ENCODE assay signal across 1 cellular context in the genomic region with DNA sequence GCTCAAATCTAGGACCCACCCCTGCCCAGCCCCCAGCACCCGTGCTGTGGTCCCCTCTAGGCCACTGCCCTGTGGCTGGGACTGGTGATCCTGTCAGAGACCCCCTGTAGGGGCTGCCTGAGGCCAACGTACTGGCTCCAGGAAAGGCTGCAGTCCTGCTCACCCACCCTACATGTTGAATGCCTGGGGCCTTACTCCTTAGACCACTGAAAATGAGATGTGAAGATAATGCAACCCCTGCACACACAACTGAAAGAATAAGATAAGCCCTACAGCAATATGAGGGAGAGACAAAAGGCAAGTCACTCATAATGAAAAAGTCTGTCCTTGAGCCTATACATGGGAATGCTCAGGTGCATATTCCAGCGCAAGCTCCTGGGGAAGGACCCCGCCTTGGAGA.
TF ChIP-seq lines count a peak whose summit lies in the region.

No MANE protein-coding gene starts in this region.

TF ChIP-seq in K562, 482 proteins besides CTCF, POLR2A, EP300 and RAD21:
- 0 out of 2 replicates have a peak, but pooled peaks have one; percentile 28 for TF ChIP-seq DPF2 (IDR thresholded peaks at IDR 0.05)
- no peak for TF ChIP-seq ZNF561 (CRISPR knock-in tag; conservative IDR thresholded peaks at IDR 0.05)
- no peak for TF ChIP-seq CHCHD3 (CRISPR knock-in tag; IDR thresholded peaks at IDR 0.05)
- TF ChIP-seq CBFA2T2 (conservative IDR thresholded peaks at IDR 0.05) = 0 out of 2 replicates have a peak, but pooled peaks have one; percentile 15
- peak; percentile 38; the same call in 1 of the 2 replicates for TF ChIP-seq TEAD4 (IDR thresholded peaks at IDR 0.05; ENCODE audit: low read length)
- TF ChIP-seq TEAD4 (CRISPR knock-in tag; IDR thresholded peaks at IDR 0.05; ENCODE audit: borderline replicate concordance) = no peak
- no peak for TF ChIP-seq CSDE1 (IDR thresholded peaks at IDR 0.05)
- no peak for TF ChIP-seq JUND (IDR thresholded peaks at IDR 0.05; ENCODE audit: borderline replicate concordance, low read depth, low read length)
- no peak for TF ChIP-seq JUND (tag; IDR thresholded peaks at IDR 0.05; ENCODE audit: borderline replicate concordance, low read depth, low read length)
- no peak for TF ChIP-seq THRAP3 (IDR thresholded peaks at IDR 0.05; ENCODE audit: borderline replicate concordance)
- TF ChIP-seq THAP7 (CRISPR knock-in tag; IDR thresholded peaks at IDR 0.05) = no peak
- TF ChIP-seq TAL1 (IDR thresholded peaks at IDR 0.05) = peak; percentile 38; the same call in 1 of the 2 replicates
- no peak for TF ChIP-seq CHD2 (IDR thresholded peaks at IDR 0.05; ENCODE audit: low read depth, low read length)
- TF ChIP-seq HDAC3 (IDR thresholded peaks at IDR 0.05; ENCODE audit: borderline replicate concordance, partially characterized antibody) = no peak
- TF ChIP-seq KAT2B (IDR thresholded peaks at IDR 0.05; ENCODE audit: low read depth, low read length) = no peak
- no peak for TF ChIP-seq ZNF24 (IDR thresholded peaks at IDR 0.05)
- no peak for TF ChIP-seq TCF3 (CRISPR knock-in tag; IDR thresholded peaks at IDR 0.05)
- TF ChIP-seq ZBTB11 (CRISPR knock-in tag; IDR thresholded peaks at IDR 0.05) = no peak
- no peak for TF ChIP-seq RBM14 (IDR thresholded peaks at IDR 0.05; ENCODE audit: borderline replicate concordance, insufficient read depth, low read depth, low read length)
- no peak for TF ChIP-seq RCOR1 (IDR thresholded peaks at IDR 0.05; ENCODE audit: borderline replicate concordance in 1 of 2, low read depth in 2 of 2, low read length in 2 of 2)
- TF ChIP-seq HINFP (tag; conservative IDR thresholded peaks at IDR 0.05; ENCODE audit: low read depth) = no peak
- TF ChIP-seq ARID1B (IDR thresholded peaks at IDR 0.05) = peak; percentile 43; the same call in 1 of the 2 replicates
- no peak for TF ChIP-seq KLF6 (CRISPR knock-in tag; IDR thresholded peaks at IDR 0.05; ENCODE audit: borderline replicate concordance)
- TF ChIP-seq CBFA2T3 (IDR thresholded peaks at IDR 0.05) = peak; percentile 48
TF ChIP-seq in K562: peak in this region for 6.
